Comparison of ENCODE assay signal across 1 cellular context in genomic region chr11:770642-771616, GRCh38.
TF ChIP-seq lines count a peak whose summit lies in the region.

No MANE protein-coding gene starts in this region.

TF ChIP-seq in K562, 482 proteins besides CTCF, POLR2A, EP300 and RAD21:
- TF ChIP-seq RBFOX2 (IDR thresholded peaks at IDR 0.05; ENCODE audit: low read depth, low read length) = peak; percentile 34; the same call in 1 of the 2 replicates
- TF ChIP-seq TAF9B (IDR thresholded peaks at IDR 0.05; ENCODE audit: partially characterized antibody) = no peak
- TF ChIP-seq ZBTB43 (CRISPR knock-in tag; IDR thresholded peaks at IDR 0.05) = no peak
- TF ChIP-seq PML (IDR thresholded peaks at IDR 0.05; ENCODE audit: low read length) = 0 out of 2 replicates have a peak, but pooled peaks have one; percentile 21
- no peak for TF ChIP-seq GATAD2A (IDR thresholded peaks at IDR 0.05)
- TF ChIP-seq, protein P1, sequence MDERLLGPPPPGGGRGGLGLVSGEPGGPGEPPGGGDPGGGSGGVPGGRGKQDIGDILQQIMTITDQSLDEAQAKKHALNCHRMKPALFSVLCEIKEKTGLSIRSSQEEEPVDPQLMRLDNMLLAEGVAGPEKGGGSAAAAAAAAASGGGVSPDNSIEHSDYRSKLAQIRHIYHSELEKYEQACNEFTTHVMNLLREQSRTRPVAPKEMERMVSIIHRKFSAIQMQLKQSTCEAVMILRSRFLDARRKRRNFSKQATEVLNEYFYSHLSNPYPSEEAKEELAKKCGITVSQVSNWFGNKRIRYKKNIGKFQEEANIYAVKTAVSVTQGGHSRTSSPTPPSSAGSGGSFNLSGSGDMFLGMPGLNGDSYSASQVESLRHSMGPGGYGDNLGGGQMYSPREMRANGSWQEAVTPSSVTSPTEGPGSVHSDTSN (CRISPR knock-in tag; IDR thresholded peaks at IDR 0.05; ENCODE audit: low read depth) = no peak
- TF ChIP-seq, protein P1 (tag; conservative IDR thresholded peaks at IDR 0.05; ENCODE audit: low read depth) = no peak
- no peak for TF ChIP-seq ZNF696 (CRISPR knock-in tag; conservative IDR thresholded peaks at IDR 0.05)
- TF ChIP-seq KAT7 (CRISPR knock-in tag; IDR thresholded peaks at IDR 0.05; ENCODE audit: borderline replicate concordance) = no peak
- no peak for TF ChIP-seq BACH1 (tag; IDR thresholded peaks at IDR 0.05)
- TF ChIP-seq MED1 (CRISPR knock-in tag; IDR thresholded peaks at IDR 0.05; ENCODE audit: borderline replicate concordance) = no peak
- no peak for TF ChIP-seq HES1 (IDR thresholded peaks at IDR 0.05; ENCODE audit: low read depth)
- TF ChIP-seq PPARD (CRISPR knock-in tag; IDR thresholded peaks at IDR 0.05) = no peak
- peak; percentile 60 for TF ChIP-seq POLR2G (IDR thresholded peaks at IDR 0.05; ENCODE audit: low read depth, low read length)
- TF ChIP-seq, protein P2, sequence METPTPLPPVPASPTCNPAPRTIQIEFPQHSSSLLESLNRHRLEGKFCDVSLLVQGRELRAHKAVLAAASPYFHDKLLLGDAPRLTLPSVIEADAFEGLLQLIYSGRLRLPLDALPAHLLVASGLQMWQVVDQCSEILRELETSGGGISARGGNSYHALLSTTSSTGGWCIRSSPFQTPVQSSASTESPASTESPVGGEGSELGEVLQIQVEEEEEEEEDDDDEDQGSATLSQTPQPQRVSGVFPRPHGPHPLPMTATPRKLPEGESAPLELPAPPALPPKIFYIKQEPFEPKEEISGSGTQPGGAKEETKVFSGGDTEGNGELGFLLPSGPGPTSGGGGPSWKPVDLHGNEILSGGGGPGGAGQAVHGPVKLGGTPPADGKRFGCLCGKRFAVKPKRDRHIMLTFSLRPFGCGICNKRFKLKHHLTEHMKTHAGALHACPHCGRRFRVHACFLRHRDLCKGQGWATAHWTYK (CRISPR knock-in tag; IDR thresholded peaks at IDR 0.05) = no peak
